In genomic region chr10:99708428-99709010, GRCh38 we compare ENCODE assay signal across 1 cellular context.
TF ChIP-seq lines count a peak whose summit lies in the region.

No MANE protein-coding gene starts in this region.

TF ChIP-seq in K562, 482 proteins besides CTCF, POLR2A, EP300 and RAD21 (continued from another document):
- TF ChIP-seq ZNF592 (IDR thresholded peaks at IDR 0.05) = peak; percentile 85
- peak; percentile 85 for TF ChIP-seq MAFK (IDR thresholded peaks at IDR 0.05; ENCODE audit: low read length)
- peak; percentile 93 for TF ChIP-seq ZNF316 (IDR thresholded peaks at IDR 0.05)
- TF ChIP-seq MAFG (tag; conservative IDR thresholded peaks at IDR 0.05) = peak; percentile 92
- TF ChIP-seq EGR1 (conservative IDR thresholded peaks at IDR 0.05) = no peak
- TF ChIP-seq C11orf30 (IDR thresholded peaks at IDR 0.05; ENCODE audit: low read depth) = peak; percentile 90
